Comparison of ENCODE assay signal across 8 cellular contexts in the genomic region with DNA sequence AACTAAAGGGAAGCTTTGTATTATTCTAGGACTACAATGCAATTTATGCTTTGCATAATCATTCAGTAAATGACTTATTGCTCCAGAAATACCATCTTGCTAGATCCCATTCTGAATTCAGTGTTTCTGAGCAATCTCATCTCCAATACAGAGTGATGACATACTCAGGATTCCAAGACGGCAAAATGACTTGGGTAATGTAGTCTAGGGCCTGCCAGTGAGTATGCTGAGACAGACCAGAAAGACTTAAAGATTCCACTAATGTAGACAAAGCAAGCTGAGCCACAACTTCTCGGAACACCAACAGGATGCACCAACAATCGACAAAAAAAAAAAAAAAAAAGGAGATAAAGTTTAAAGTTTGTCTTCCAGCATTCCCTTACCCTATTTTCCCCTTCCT. TPM values are rescaled to one million over a fixed set of nuclear protein-coding genes. Genes with fewer than 3 reads are reported as not detected.
DNase-seq lines count a peak whose midpoint lies in the region; ATAC-seq and TF ChIP-seq lines count a peak whose summit lies in the region.

No MANE protein-coding gene starts in this region.

- H3K27me3 Mint-ChIP-seq in CD14-positive monocyte (ENCODE audit: low read depth in 3 of 3) (peaks cover 0 to 2% (median 0%) of the 10 kb centered on the region in 3 donors), mesothelial cell of epicardium (ENCODE audit: low read depth) (no peaks in the 10 kb centered on the region)

- H3K4me3 Mint-ChIP-seq in CD14-positive monocyte (peak overlapping the region; percentile 72 to 80), mesothelial cell of epicardium (peak overlapping the region; percentile 77)

- no peak for DNase-seq in CD14-positive monocyte (ENCODE audit: low spot score)
- DNase-seq in MG63, result no peak
- peak; percentile 34 for DNase-seq in cerebellar cortex (ENCODE audit: low spot score)
- no peak for DNase-seq in mesothelial cell of epicardium (ENCODE audit: low spot score in 2 of 2, unreplicated experiment in 2 of 2)
- DNase-seq in stimulated activated CD4-positive, alpha-beta T cell treated with anti-CD3 and anti-CD28 coated beads, Interleukin-1b, Interleukin-23, amount 100 ng/mL, for 48 hours, result no peak
- no peak for DNase-seq in stimulated activated CD4-positive, alpha-beta T cell treated with anti-CD3 and anti-CD28 coated beads, Interleukin-2, amount 100 ng/mL, for 48 hours

- intact Hi-C loops in CD14-positive monocyte (cut with micrococcal nuclease), result loop anchor here (5.0 to 10.0 kb wide), 4 partner anchors 130 to 818 kb away; a partner anchor contains a TSS

- H3K4me1 Mint-ChIP-seq in CD14-positive monocyte (peaks cover 31% of the 10 kb centered on the region), mesothelial cell of epicardium (peaks cover 44% of the 10 kb centered on the region)

- H3K27ac Mint-ChIP-seq in CD14-positive monocyte (peak overlapping the region; percentile 50 to 89 (median 76)), mesothelial cell of epicardium (peak overlapping the region; percentile 96)

- no peaks in the 10 kb centered on the region for H3K27me3 ChIP-seq in MG63

- peaks cover 5% of the 10 kb centered on the region for H3K36me3 ChIP-seq in MG63

- no peaks in the 10 kb centered on the region for H3K9me3 ChIP-seq in MG63

- no peaks in the 10 kb centered on the region for H3K9me3 Mint-ChIP-seq in CD14-positive monocyte
- no peaks in the 10 kb centered on the region for H3K9me3 Mint-ChIP-seq in mesothelial cell of epicardium

- peaks cover 9 to 11% of the 10 kb centered on the region in 2 donors for H3K36me3 Mint-ChIP-seq in CD14-positive monocyte
- peaks cover 10% of the 10 kb centered on the region for H3K36me3 Mint-ChIP-seq in mesothelial cell of epicardium

- TF ChIP-seq CTCF in CD14-positive monocyte (IDR thresholded peaks at IDR 0.05), result no peak
- no peak for TF ChIP-seq CTCF in mesothelial cell of epicardium (IDR thresholded peaks at IDR 0.05; ENCODE audit: unreplicated experiment)

- ATAC-seq in HG03442 (IDR thresholded peaks at IDR 0.05; ENCODE audit: unreplicated experiment) (no peak), HG03097 (IDR thresholded peaks at IDR 0.05; ENCODE audit: low FRiP score, unreplicated experiment) (no peak)

- H3K4me3 ChIP-seq in MG63, result peak overlapping the region; percentile 65

RNA-seq across cellular contexts. Expression of a gene that starts 0.9 kb away (rescaled TPM):
- polyA plus RNA-seq in CD14-positive monocyte, result 10 to 100 TPM in 1 of 2 donors, 1 to 10 TPM in 1; 8.0 to 11.8 TPM
- 7.6 and 8.1 TPM in 2 replicates for total RNA-seq in MG63 (2014; rRNA removed; shearing (Covaris generic); ENCODE audit: low replicate concordance)
- total RNA-seq in mesothelial cell of epicardium, result 50.7 to 53.6 TPM (median 52.7 TPM) in 3 replicates
